Comparison of ENCODE assay signal across 10 cellular contexts in genomic region chr14:78519863-78520262, GRCh38.
DNase-seq lines count a peak whose midpoint lies in the region; ATAC-seq and TF ChIP-seq lines count a peak whose summit lies in the region.
"Had no signal": no experiment of that assay in that cellular context is flagged by ENCODE, and none has a peak within 500 bp of the region (broad histone marks: within the 10 kb centered on the region; RNA-seq: fewer than 3 reads in every experiment).

No MANE protein-coding gene starts in this region.

- H3K4me3 ChIP-seq in SJCRH30, result no peak overlapping the region
- no peak overlapping the region for H3K4me3 ChIP-seq in fibroblast of mammary gland (ENCODE audit: control insufficient read depth, low read depth, low read length)
- no peak overlapping the region for H3K4me3 ChIP-seq in esophagus squamous epithelium

- no peak for TF ChIP-seq CTCF in fibroblast of mammary gland (conservative IDR thresholded peaks at IDR 0.05; ENCODE audit: control insufficient read depth, insufficient read depth, low read depth, low read length)
- TF ChIP-seq CTCF in esophagus squamous epithelium (IDR thresholded peaks at IDR 0.05), result no peak

- no peaks in the 10 kb centered on the region for H3K4me1 Mint-ChIP-seq in activated naive CD4-positive, alpha-beta T cell treated with anti-CD3 and anti-CD28 coated beads, Interleukin-2, amount 10 ng/mL, durations not matched to agents 7 days and 5 days
- H3K4me1 Mint-ChIP-seq in stimulated activated naive CD8-positive, alpha-beta T cell treated with anti-CD3 and anti-CD28 coated beads, Interleukin-15, amount 100 ng/mL, for 72 hours, result no peaks in the 10 kb centered on the region

- no peak overlapping the region for H3K4me3 Mint-ChIP-seq in activated naive CD4-positive, alpha-beta T cell treated with anti-CD3 and anti-CD28 coated beads, Interleukin-2, amount 10 ng/mL, durations not matched to agents 7 days and 5 days
- H3K4me3 Mint-ChIP-seq in stimulated activated naive CD8-positive, alpha-beta T cell treated with anti-CD3 and anti-CD28 coated beads, Interleukin-15, amount 100 ng/mL, for 72 hours, result no peak overlapping the region

- no peak for TF ChIP-seq POLR2A in esophagus squamous epithelium (IDR thresholded peaks at IDR 0.05)

- DNase-seq in activated naive CD4-positive, alpha-beta T cell treated with anti-CD3 and anti-CD28 coated beads, Interleukin-2, amount 10 ng/mL, durations not matched to agents 7 days and 5 days, result peak; percentile 61
- DNase-seq in activated naive CD4-positive, alpha-beta T cell treated with anti-CD3 and anti-CD28 coated beads, Interleukin-2, amount 50 U/mL, for 16 hours, result no peak
- DNase-seq in SJCRH30, result peak; percentile 47 to 71
- DNase-seq in fibroblast of mammary gland (ENCODE audit: low read depth), result peak; percentile 31
- peak; percentile 5 to 8 for DNase-seq in stimulated activated naive CD8-positive, alpha-beta T cell treated with anti-CD3 and anti-CD28 coated beads, Interleukin-15, amount 100 ng/mL, for 72 hours
- DNase-seq in esophagus squamous epithelium (lab: John Stamatoyannopoulos, UW), result no peak
- DNase-seq: activated effector memory CD4-positive, alpha-beta T cell treated with anti-CD3 and anti-CD28 coated beads, Interleukin-2, amount 50 U/mL, for 16 hours; NCI-H82 had no signal

- ATAC-seq in stimulated activated naive CD8-positive, alpha-beta T cell treated with anti-CD3 and anti-CD28 coated beads, Interleukin-15, amount 100 ng/mL, for 72 hours, result no peak
- no peak for ATAC-seq in GM18867 (IDR thresholded peaks at IDR 0.05; ENCODE audit: unreplicated experiment)
- ATAC-seq in GM19035 (IDR thresholded peaks at IDR 0.05; ENCODE audit: unreplicated experiment), result no peak

- peaks cover 1% of the 10 kb centered on the region for H3K9me3 Mint-ChIP-seq in activated naive CD4-positive, alpha-beta T cell treated with anti-CD3 and anti-CD28 coated beads, Interleukin-2, amount 10 ng/mL, durations not matched to agents 7 days and 5 days
- H3K9me3 Mint-ChIP-seq in stimulated activated naive CD8-positive, alpha-beta T cell treated with anti-CD3 and anti-CD28 coated beads, Interleukin-15, amount 100 ng/mL, for 72 hours, result peaks cover 0 to 18% of the 10 kb centered on the region in 2 donors

- no peaks in the 10 kb centered on the region for H3K36me3 Mint-ChIP-seq in activated naive CD4-positive, alpha-beta T cell treated with anti-CD3 and anti-CD28 coated beads, Interleukin-2, amount 10 ng/mL, durations not matched to agents 7 days and 5 days

- H3K27ac Mint-ChIP-seq in activated naive CD4-positive, alpha-beta T cell treated with anti-CD3 and anti-CD28 coated beads, Interleukin-2, amount 10 ng/mL, durations not matched to agents 7 days and 5 days, result no peak overlapping the region
- H3K27ac Mint-ChIP-seq in stimulated activated naive CD8-positive, alpha-beta T cell treated with anti-CD3 and anti-CD28 coated beads, Interleukin-15, amount 100 ng/mL, for 72 hours, result no peak overlapping the region

- CTCF ChIA-PET in activated naive CD4-positive, alpha-beta T cell treated with anti-CD3 and anti-CD28 coated beads, Interleukin-2, amount 10 ng/mL, durations not matched to agents 7 days and 5 days (lab: Charles Lee), result no interaction called here

- H3K9me3 ChIP-seq in SJCRH30 (replicated peaks), result no peaks in the 10 kb centered on the region
- no peaks in the 10 kb centered on the region for H3K9me3 ChIP-seq in esophagus squamous epithelium

- no peak overlapping the region for H3K27ac ChIP-seq in SJCRH30
- H3K27ac ChIP-seq in esophagus squamous epithelium, result no peak overlapping the region

- H3K27me3 ChIP-seq in SJCRH30 (no peaks in the 10 kb centered on the region), esophagus squamous epithelium (no peaks in the 10 kb centered on the region)

- H3K36me3 ChIP-seq in SJCRH30, result no peaks in the 10 kb centered on the region
- no peaks in the 10 kb centered on the region for H3K36me3 ChIP-seq in esophagus squamous epithelium

- H3K27me3 Mint-ChIP-seq in activated naive CD4-positive, alpha-beta T cell treated with anti-CD3 and anti-CD28 coated beads, Interleukin-2, amount 10 ng/mL, durations not matched to agents 7 days and 5 days, result no peaks in the 10 kb centered on the region
- H3K27me3 Mint-ChIP-seq in stimulated activated naive CD8-positive, alpha-beta T cell treated with anti-CD3 and anti-CD28 coated beads, Interleukin-15, amount 100 ng/mL, for 72 hours, result no peaks in the 10 kb centered on the region

- H3K4me1 ChIP-seq in SJCRH30, result no peaks in the 10 kb centered on the region
- H3K4me1 ChIP-seq in esophagus squamous epithelium, result no peaks in the 10 kb centered on the region

- intact Hi-C loops in esophagus squamous epithelium (cut with DNase I), result no loop called here

Comparison
In these comparisons a context has a peak if more than half of its experiments do, and no peak if none do; other contexts are left out.
1. DNase-seq: peak in activated naive CD4-positive, alpha-beta T cell treated with anti-CD3 and anti-CD28 coated beads, Interleukin-2, amount 10 ng/mL, durations not matched to agents 7 days and 5 days (single experiment), SJCRH30 (2 of 2), fibroblast of mammary gland (single experiment) and stimulated activated naive CD8-positive, alpha-beta T cell treated with anti-CD3 and anti-CD28 coated beads, Interleukin-15, amount 100 ng/mL, for 72 hours (2 of 2); none in activated naive CD4-positive, alpha-beta T cell treated with anti-CD3 and anti-CD28 coated beads, Interleukin-2, amount 50 U/mL, for 16 hours (single experiment) and esophagus squamous epithelium (single experiment).